Comparison of ENCODE assay signal across 24 cellular contexts in genomic region chr2:22487036-22487435, GRCh38.
A peak's percentile ranks its signal among the peaks of the same experiment; 100 is the strongest.
DNase-seq lines count a peak whose midpoint lies in the region; ATAC-seq and TF ChIP-seq lines count a peak whose summit lies in the region.
"Had no signal": no experiment of that assay in that cellular context is flagged by ENCODE, and none has a peak within 500 bp of the region (broad histone marks: within the 10 kb centered on the region; RNA-seq: fewer than 3 reads in every experiment).

No MANE protein-coding gene starts in this region.

- H3K27me3 Mint-ChIP-seq in endodermal cell (ENCODE audit: insufficient read depth), result no peaks in the 10 kb centered on the region
- H3K27me3 Mint-ChIP-seq: CD4-positive, alpha-beta T cell; CD8-positive, alpha-beta memory T cell had no signal

- H3K9me3 ChIP-seq in BE2C (no peaks in the 10 kb centered on the region), endodermal cell (ENCODE audit: control insufficient read depth, low read length) (peaks cover 15% of the 10 kb centered on the region), neuronal stem cell (replicated peaks in 1 of 2; ENCODE audit: control insufficient read depth in 2 of 2, insufficient read depth in 1 of 2, low read depth in 1 of 2, low read length in 2 of 2) (no peaks in the 10 kb centered on the region), lower lobe of right lung (no peaks in the 10 kb centered on the region)
- H3K9me3 ChIP-seq: A549 had no signal

- no peak overlapping the region for H2BK15ac ChIP-seq in mesendoderm (replicated peaks; ENCODE audit: low read depth)
- no peak overlapping the region for H2BK15ac ChIP-seq in neuronal stem cell (ENCODE audit: low read length)

- H3K18ac ChIP-seq in mesendoderm (ENCODE audit: low read length) (peak overlapping the region; percentile 75), neuronal stem cell (ENCODE audit: low read length) (no peak overlapping the region)

- H3K4me3 ChIP-seq in BE2C (ENCODE audit: low read depth, low read length) (no peak overlapping the region), endodermal cell (ENCODE audit: low read length) (peak overlapping the region; percentile 28), mesendoderm (ENCODE audit: low read length) (no peak overlapping the region), neuronal stem cell (ENCODE audit: low read length in 2 of 2) (no peak overlapping the region), lower lobe of right lung (no peak overlapping the region)
- H3K4me3 ChIP-seq: A549, BLaER1, GM12878, GM23248 had no signal

- H3K4me1 Mint-ChIP-seq in endodermal cell, result peaks cover 14% of the 10 kb centered on the region
- H3K4me1 Mint-ChIP-seq: CD8-positive, alpha-beta memory T cell had no signal

- H3K4ac ChIP-seq in mesendoderm (ENCODE audit: low read depth, low read length), result peak overlapping the region; percentile 52
- no peak overlapping the region for H3K4ac ChIP-seq in neuronal stem cell (ENCODE audit: low read length)

- peak; percentile 11 for DNase-seq in BE2C
- no peak for DNase-seq in endodermal cell
- peak; percentile 66 for DNase-seq in mesendoderm
- peak; percentile 11 for DNase-seq in neuronal stem cell (ENCODE audit: low spot score)
- no peak for DNase-seq in stimulated activated naive CD4-positive, alpha-beta T cell treated with Interleukin-2 at 50 U/mL for 16 hours (lab: John Stamatoyannopoulos, UW)
- no peak for DNase-seq in NCI-H82 treated with DMSO at 0.1 percent for 48 hours (lab: John Stamatoyannopoulos, UW; ENCODE audit: unreplicated experiment)
- no peak for DNase-seq in NCI-H524 (lab: John Stamatoyannopoulos, UW)
- DNase-seq in lower lobe of right lung, result no peak
- DNase-seq: 8988T; ACHN; AML-193; CD4-positive, alpha-beta T cell; CD8-positive, alpha-beta memory T cell; DMS 273 treated with DMSO at 0.1 percent for 48 hours; DMS79; EL; GDM1; GM23248; H7; HCEC 1CT had no signal

- H3K27ac Mint-ChIP-seq in endodermal cell, result no peak overlapping the region
- H3K27ac Mint-ChIP-seq: CD4-positive, alpha-beta T cell; CD8-positive, alpha-beta memory T cell had no signal

- TF ChIP-seq CTCF in BE2C (IDR thresholded peaks at IDR 0.05; ENCODE audit: low read depth, low read length), result no peak
- no peak for TF ChIP-seq CTCF in endodermal cell (conservative IDR thresholded peaks at IDR 0.05)
- no peak for TF ChIP-seq CTCF in lower lobe of right lung (IDR thresholded peaks at IDR 0.05)

- intact Hi-C loops in lower lobe of right lung (cut with DNase I), result no loop called here

- H3K9me3 Mint-ChIP-seq in endodermal cell, result peaks cover 19% of the 10 kb centered on the region

- no peak overlapping the region for H3K4me3 Mint-ChIP-seq in endodermal cell
- H3K4me3 Mint-ChIP-seq: CD4-positive, alpha-beta T cell; CD8-positive, alpha-beta memory T cell had no signal

- ATAC-seq in lower lobe of right lung, result no peak
- ATAC-seq: A549, GM12878 had no signal

- H3K27ac ChIP-seq in endodermal cell (ENCODE audit: low read depth, low read length) (no peak overlapping the region), mesendoderm (ENCODE audit: low read depth, low read length) (no peak overlapping the region), neuronal stem cell (replicated peaks; ENCODE audit: low read length) (peak overlapping the region; percentile 66), lower lobe of right lung (no peak overlapping the region)
- H3K27ac ChIP-seq: A549, BLaER1, C4-2B, GM23248 had no signal

- no peak overlapping the region for H2BK120ac ChIP-seq in mesendoderm (ENCODE audit: low read depth, low read length)
- no peak overlapping the region for H2BK120ac ChIP-seq in neuronal stem cell (ENCODE audit: low read depth, low read length)

- H3K56ac ChIP-seq in mesendoderm (ENCODE audit: low read length), result no peak overlapping the region

- H3K27me3 ChIP-seq in BE2C, result no peaks in the 10 kb centered on the region
- H3K27me3 ChIP-seq in endodermal cell (ENCODE audit: control insufficient read depth, insufficient read depth, low read length, poor library complexity, severe bottlenecking), result no peaks in the 10 kb centered on the region
- no peaks in the 10 kb centered on the region for H3K27me3 ChIP-seq in mesendoderm (ENCODE audit: insufficient read depth, low read length, poor library complexity)
- no peaks in the 10 kb centered on the region for H3K27me3 ChIP-seq in neuronal stem cell (ENCODE audit: control insufficient read depth in 3 of 3, insufficient read depth in 3 of 3, low read depth in 1 of 3, low read length in 3 of 3)
- no peaks in the 10 kb centered on the region for H3K27me3 ChIP-seq in lower lobe of right lung (ENCODE audit: low read depth)
- H3K27me3 ChIP-seq: BLaER1 had no signal

- no peak overlapping the region for H3K14ac ChIP-seq in neuronal stem cell (ENCODE audit: low read length)

- H3K36me3 Mint-ChIP-seq in endodermal cell (ENCODE audit: low read depth), result peaks cover 12% of the 10 kb centered on the region
- H3K36me3 Mint-ChIP-seq: CD8-positive, alpha-beta memory T cell had no signal

- H2AFZ ChIP-seq in neuronal stem cell (ENCODE audit: low read length), result no peak overlapping the region
- H2AFZ ChIP-seq: GM23248 had no signal

- no peak overlapping the region for H2BK5ac ChIP-seq in mesendoderm (ENCODE audit: low read length)
- no peak overlapping the region for H2BK5ac ChIP-seq in neuronal stem cell (ENCODE audit: low read length)

- H3K4me2 ChIP-seq in mesendoderm (ENCODE audit: low read length), result no peak overlapping the region
- no peak overlapping the region for H3K4me2 ChIP-seq in neuronal stem cell (ENCODE audit: insufficient read depth, low read length, poor library complexity, severe bottlenecking)
- H3K4me2 ChIP-seq: A549, BLaER1 had no signal

- H4K5ac ChIP-seq in mesendoderm (ENCODE audit: low read length), result no peak overlapping the region

- H3K9ac ChIP-seq in endodermal cell (ENCODE audit: extremely low read depth, low read length, poor library complexity, severe bottlenecking) (no peak overlapping the region), mesendoderm (ENCODE audit: low read length) (no peak overlapping the region), neuronal stem cell (ENCODE audit: low read depth, low read length, poor library complexity) (no peak overlapping the region)
- H3K9ac ChIP-seq: BLaER1, GM23248 had no signal

- no peaks in the 10 kb centered on the region for H3K36me3 ChIP-seq in BE2C
- no peaks in the 10 kb centered on the region for H3K36me3 ChIP-seq in endodermal cell (ENCODE audit: control insufficient read depth, insufficient read depth, low read length)
- no peaks in the 10 kb centered on the region for H3K36me3 ChIP-seq in mesendoderm (ENCODE audit: control insufficient read depth, insufficient read depth, low read length)
- H3K36me3 ChIP-seq in neuronal stem cell (replicated peaks in 1 of 2; ENCODE audit: control insufficient read depth in 2 of 2, insufficient read depth in 2 of 2, low read length in 2 of 2), result peaks cover 0 to 1% of the 10 kb centered on the region in 2 donors
- H3K36me3 ChIP-seq in lower lobe of right lung, result no peaks in the 10 kb centered on the region
- H3K36me3 ChIP-seq: BLaER1 had no signal

- H3K23ac ChIP-seq in mesendoderm (ENCODE audit: low read length), result no peak overlapping the region
- no peak overlapping the region for H3K23ac ChIP-seq in neuronal stem cell (ENCODE audit: low read depth, low read length, poor library complexity)

- no peaks in the 10 kb centered on the region for H3K79me2 ChIP-seq in mesendoderm (ENCODE audit: control insufficient read depth, insufficient read depth, low read length)

- H4K8ac ChIP-seq in mesendoderm (ENCODE audit: low read depth, low read length) (no peak overlapping the region), neuronal stem cell (ENCODE audit: low read depth, low read length) (no peak overlapping the region)

- H4K91ac ChIP-seq in neuronal stem cell (ENCODE audit: low read depth, low read length, poor library complexity), result no peak overlapping the region

- no peak overlapping the region for H2BK12ac ChIP-seq in neuronal stem cell (ENCODE audit: low read length)

- H3K4me1 ChIP-seq in BE2C (peaks cover 3% of the 10 kb centered on the region; the same call in 1 of the 2 replicates), endodermal cell (ENCODE audit: control insufficient read depth, insufficient read depth, low read length) (peaks cover 14% of the 10 kb centered on the region), mesendoderm (ENCODE audit: control insufficient read depth, low read depth, low read length) (peaks cover 2% of the 10 kb centered on the region), neuronal stem cell (ENCODE audit: control insufficient read depth in 2 of 2, insufficient read depth in 1 of 2, low read depth in 1 of 2, low read length in 2 of 2) (peaks cover 0 to 7% of the 10 kb centered on the region in 2 donors), lower lobe of right lung (no peaks in the 10 kb centered on the region)
- H3K4me1 ChIP-seq: A549, BLaER1 had no signal

- H2AK5ac ChIP-seq in mesendoderm (ENCODE audit: low read length) (no peak overlapping the region), neuronal stem cell (ENCODE audit: low read depth, low read length) (no peak overlapping the region)

- 86 to 95% methylated on average over 1 to 2 of the region's 2 CpGs for WGBS in endodermal cell (ENCODE audit: insufficient coverage in 1 of 2, insufficient read length in 1 of 2), 2 experiments
- WGBS in mesendoderm (ENCODE audit: extremely low coverage, insufficient coverage, low lambda C conversion rate), result no CpG with 5 or more reads among the region's 2 CpGs
- WGBS in neuronal stem cell (ENCODE audit: extremely low coverage in 2 of 2, insufficient read length in 2 of 2, insufficient replicate concordance in 1 of 2), 2 donors, result no CpG with 5 or more reads among the region's 2 CpGs

- H3K79me1 ChIP-seq in mesendoderm (ENCODE audit: low read length) (no peaks in the 10 kb centered on the region), neuronal stem cell (ENCODE audit: low read depth, low read length) (no peaks in the 10 kb centered on the region)

Comparison
In these comparisons a context has a peak if more than half of its experiments do, and no peak if none do; other contexts are left out.
1. DNase-seq: peak in BE2C (single experiment), mesendoderm (single experiment) and neuronal stem cell (single experiment); none in endodermal cell (single experiment), stimulated activated naive CD4-positive, alpha-beta T cell treated with Interleukin-2 at 50 U/mL for 16 hours (single experiment), NCI-H82 treated with DMSO at 0.1 percent for 48 hours (single experiment), NCI-H524 (0 of 2) and lower lobe of right lung (single experiment).